ENCODE assay signal across 9 cellular contexts in the genomic region with DNA sequence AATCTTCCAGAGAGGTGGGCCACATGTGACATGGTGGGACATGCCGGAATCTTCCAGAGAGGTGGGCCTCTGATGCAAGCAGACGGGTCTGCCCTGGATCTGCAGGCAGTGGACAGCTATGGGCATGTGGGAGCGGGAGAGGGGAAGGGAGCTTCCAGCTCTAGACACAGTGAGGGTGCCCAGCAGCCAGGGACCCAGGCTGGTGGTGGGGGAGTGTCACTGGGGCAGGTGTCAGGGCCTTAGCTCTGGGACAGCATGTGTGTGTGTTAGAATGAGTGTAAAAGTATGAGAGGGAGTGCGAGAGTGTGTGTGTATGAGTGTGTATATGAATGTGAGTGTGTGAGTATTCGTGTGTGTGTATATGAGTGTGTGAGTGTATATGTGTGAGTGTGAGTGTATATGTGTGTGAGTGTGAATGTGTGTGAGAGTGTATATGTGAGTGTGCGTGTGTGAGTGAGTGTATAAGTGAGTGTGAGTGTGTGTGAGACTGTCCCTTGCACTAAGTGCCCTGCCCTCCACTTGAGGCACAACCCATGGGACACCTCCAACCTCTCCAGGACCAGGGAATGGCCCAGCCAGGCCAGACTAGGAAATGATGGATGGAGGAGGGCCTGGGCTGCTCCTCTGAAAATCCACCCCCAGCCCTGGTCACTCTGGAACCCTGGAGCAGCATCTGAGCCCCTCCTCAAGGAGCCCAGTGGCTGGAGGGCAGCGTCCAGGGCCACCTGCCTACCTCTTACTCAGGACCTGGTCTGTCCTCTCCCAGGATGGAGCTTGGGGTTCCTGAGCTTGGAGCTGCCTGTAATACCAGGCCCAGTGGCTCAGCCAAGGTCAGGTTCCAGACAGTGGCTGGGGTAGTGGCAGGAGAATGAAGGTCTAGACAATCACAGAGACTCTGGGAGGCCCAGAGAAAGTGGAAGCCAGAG.
A peak's percentile ranks its signal among the peaks of the same experiment; 100 is the strongest.
DNase-seq lines count a peak whose midpoint lies in the region; ATAC-seq and TF ChIP-seq lines count a peak whose summit lies in the region.
"Had no signal": no experiment of that assay in that cellular context is flagged by ENCODE, and none has a peak within 500 bp of the region (broad histone marks: within the 10 kb centered on the region; RNA-seq: fewer than 3 reads in every experiment).

No MANE protein-coding gene starts in this region.

- H3K9ac ChIP-seq in fibroblast of lung (ENCODE audit: insufficient read depth, low read length) = peak overlapping the region; percentile 16
- no peak overlapping the region for H3K9ac ChIP-seq in Karpas-422 (ENCODE audit: low read length)

- DNase-seq in heart left ventricle (peak in 1 of 5 donors; percentile 50), Right ventricle myocardium superior (no peak), fibroblast of lung (ENCODE audit: low read depth in 2 of 2) (no peak), NCI-H1930 (lab: John Stamatoyannopoulos, UW) (no peak), kidney tubule cell (ENCODE audit: low spot score) (no peak), Karpas-422 (no peak), D341Med (ENCODE audit: low spot score) (no peak)

- 72 to 90% (median 82%) methylated on average over 7 of the region's 7 CpGs for WGBS in heart left ventricle, 4 donors

- TF ChIP-seq POLR2A in heart left ventricle (IDR thresholded peaks at IDR 0.05) = no peak

- no peaks in the 10 kb centered on the region for H3K9me3 ChIP-seq in heart left ventricle
- H3K9me3 ChIP-seq in fibroblast of lung (ENCODE audit: control insufficient read depth, insufficient read depth, low read depth, low read length) = no peaks in the 10 kb centered on the region
- H3K9me3 ChIP-seq in neutrophil = no peaks in the 10 kb centered on the region
- H3K9me3 ChIP-seq in Karpas-422 (ENCODE audit: low read length) = no peaks in the 10 kb centered on the region

- H3K4me2 ChIP-seq in fibroblast of lung (ENCODE audit: extremely low read depth, insufficient read depth, low read length) (peak overlapping the region; percentile 96), Karpas-422 (ENCODE audit: low read depth, low read length, poor library complexity, severe bottlenecking) (no peak overlapping the region)

- H4K20me1 ChIP-seq in fibroblast of lung (ENCODE audit: control insufficient read depth, extremely low read depth, insufficient read depth, low read length) (no peaks in the 10 kb centered on the region), Karpas-422 (ENCODE audit: insufficient read depth, low read depth, low read length) (no peaks in the 10 kb centered on the region)

- ATAC-seq in heart left ventricle (no peak), Right ventricle myocardium superior (ENCODE audit: poor library complexity) (no peak)
- ATAC-seq: sciatic nerve had no signal

- H3K4me1 ChIP-seq in heart left ventricle (peaks cover 0 to 69% (median 51%) of the 10 kb centered on the region in 12 donors), fibroblast of lung (ENCODE audit: control insufficient read depth, extremely low read depth, insufficient read depth, low read length) (peaks cover 33% of the 10 kb centered on the region), neutrophil (ENCODE audit: control insufficient read depth in 1 of 2, insufficient read depth in 1 of 2, low read depth in 1 of 2, low read length in 1 of 2) (peaks cover 16 to 18% of the 10 kb centered on the region in 2 experiments), Karpas-422 (ENCODE audit: low read length) (no peaks in the 10 kb centered on the region)

- no peaks in the 10 kb centered on the region for H3K9me2 ChIP-seq in Karpas-422 (replicated peaks; ENCODE audit: insufficient read depth, low read length)

- H3K36me3 ChIP-seq in heart left ventricle (peaks cover 0 to 11% (median 4%) of the 10 kb centered on the region in 9 donors), fibroblast of lung (ENCODE audit: control insufficient read depth, insufficient read depth, low read length) (no peaks in the 10 kb centered on the region), neutrophil (peaks cover 7% of the 10 kb centered on the region), Karpas-422 (ENCODE audit: insufficient read depth, low read length) (no peaks in the 10 kb centered on the region)

- H3K4me3 ChIP-seq in heart left ventricle = peak overlapping the region in 10 of 12 donors; percentile 49 to 72 (median 64)
- H3K4me3 ChIP-seq in fibroblast of lung (replicated peaks in 1 of 4; ENCODE audit: control extremely low read depth in 1 of 4, insufficient read depth in 1 of 4, low read depth in 3 of 4, low read length in 4 of 4) = peak overlapping the region; percentile 36 to 72 (median 48)
- no peak overlapping the region for H3K4me3 ChIP-seq in neutrophil (ENCODE audit: low read depth in 1 of 2, low read length in 1 of 2)
- H3K4me3 ChIP-seq in Karpas-422 (ENCODE audit: low read length) = no peak overlapping the region

- peak overlapping the region; percentile 93 to 100 (median 98) for H3K27ac ChIP-seq in heart left ventricle
- H3K27ac ChIP-seq in fibroblast of lung (ENCODE audit: insufficient read depth, low read length) = peak overlapping the region; percentile 7
- H3K27ac ChIP-seq in neutrophil = peak overlapping the region; percentile 39
- no peak overlapping the region for H3K27ac ChIP-seq in Karpas-422 (ENCODE audit: low read length)

- intact Hi-C loops in heart left ventricle (cut with DNase I) (loop anchor here in 7 of 10 donors (5.0 kb wide), 9 partner anchors 49 to 361 kb away; partner anchors contain the start of gene IER5L (in 3 of the 7)), Right ventricle myocardium superior (cut with DNase I) (loop anchor here (5.0 kb wide), 3 partner anchors 86 to 321 kb away; partner anchors contain the start of gene IER5L)

- H2AFZ ChIP-seq in fibroblast of lung (ENCODE audit: low read length) (no peak overlapping the region), Karpas-422 (ENCODE audit: low read length) (no peak overlapping the region)

- H3K79me2 ChIP-seq in fibroblast of lung (ENCODE audit: control insufficient read depth, insufficient read depth, low read length) = peaks cover 4% of the 10 kb centered on the region
- H3K79me2 ChIP-seq in Karpas-422 (ENCODE audit: low read length) = no peaks in the 10 kb centered on the region

- TF ChIP-seq CTCF in heart left ventricle (IDR thresholded peaks at IDR 0.05) (no peak), fibroblast of lung (conservative IDR thresholded peaks at IDR 0.05 in 1 of 2, IDR thresholded peaks at IDR 0.05 in 1 of 2; ENCODE audit: low read depth in 1 of 2, low read length in 2 of 2) (no peak), neutrophil (IDR thresholded peaks at IDR 0.05) (no peak)

- no peaks in the 10 kb centered on the region for H3K27me3 ChIP-seq in heart left ventricle
- no peaks in the 10 kb centered on the region for H3K27me3 ChIP-seq in fibroblast of lung (ENCODE audit: control insufficient read depth, insufficient read depth, low read length)
- peaks cover 30% of the 10 kb centered on the region for H3K27me3 ChIP-seq in neutrophil
- no peaks in the 10 kb centered on the region for H3K27me3 ChIP-seq in Karpas-422 (ENCODE audit: low read length)

Comparison
In these comparisons a context has a peak if more than half of its experiments do, and no peak if none do; other contexts are left out.
1. H3K4me3 ChIP-seq: peak in heart left ventricle (10 of 12) and fibroblast of lung (4 of 4); none in neutrophil (0 of 2) and Karpas-422 (single experiment).